ENCODE assay signal across 8 cellular contexts in genomic region chr11:85628771-85629341, GRCh38. TPM values are rescaled to one million over a fixed set of nuclear protein-coding genes. Genes with fewer than 3 reads are reported as not detected.
A peak's percentile ranks its signal among the peaks of the same experiment; 100 is the strongest.
DNase-seq lines count a peak whose midpoint lies in the region; ATAC-seq, FAIRE-seq and TF ChIP-seq lines count a peak whose summit lies in the region.

No MANE protein-coding gene starts in this region.

- peaks cover under 1% of the 10 kb centered on the region for H3K36me3 ChIP-seq in right atrium auricular region
- peaks cover 0 to 1% of the 10 kb centered on the region in 2 donors for H3K36me3 ChIP-seq in small intestine (ENCODE audit: control insufficient read depth in 2 of 2, insufficient read depth in 2 of 2, low read length in 2 of 2)

- peak overlapping the region; percentile 96 for H3K27ac Mint-ChIP-seq in activated naive CD4-positive, alpha-beta T cell treated with anti-CD3 and anti-CD28 coated beads for 36 hours

- H3K4me1 ChIP-seq in right atrium auricular region (peaks cover 0 to 24% of the 10 kb centered on the region in 2 donors), small intestine (ENCODE audit: control insufficient read depth in 2 of 2, insufficient read depth in 1 of 2, low read depth in 1 of 2, low read length in 1 of 2) (peaks cover 0 to 8% of the 10 kb centered on the region in 2 donors)

- no peak for DNase-seq in AG04449 (ENCODE audit: low read depth, low spot score)
- peak; percentile 50 for DNase-seq in activated naive CD4-positive, alpha-beta T cell treated with anti-CD3 and anti-CD28 coated beads for 36 hours
- no peak for DNase-seq in right atrium auricular region (ENCODE audit: low spot score)
- no peak for DNase-seq in small intestine
- DNase-seq in retina = no peak
- DNase-seq in HT-29 (ENCODE audit: low spot score) = no peak

- ATAC-seq in GM19351 (IDR thresholded peaks at IDR 0.05; ENCODE audit: unreplicated experiment) = peak; percentile 5
- ATAC-seq in HG03442 (IDR thresholded peaks at IDR 0.05; ENCODE audit: unreplicated experiment) = peak; percentile 4

- peaks cover 17% of the 10 kb centered on the region for H3K36me3 Mint-ChIP-seq in activated naive CD4-positive, alpha-beta T cell treated with anti-CD3 and anti-CD28 coated beads for 36 hours (ENCODE audit: low read depth)

- WGBS in small intestine, 3 donors = 1 to 2% (median 1%) methylated on average over 13 of the region's 13 CpGs

- no peak for TF ChIP-seq CTCF in AG04449 (IDR thresholded peaks at IDR 0.05; ENCODE audit: insufficient read depth, low read length, missing control alignments)
- TF ChIP-seq CTCF in right atrium auricular region (IDR thresholded peaks at IDR 0.05) = no peak

- intact Hi-C loops in activated naive CD4-positive, alpha-beta T cell treated with anti-CD3 and anti-CD28 coated beads for 36 hours (cut with micrococcal nuclease) = loop anchor here (1.0 to 10.0 kb wide), 15 partner anchors 18 to 1406 kb away; partner anchors contain the start of genes HIKESHI, PICALM, TMEM126A and TMEM135

- no peaks in the 10 kb centered on the region for H3K27me3 Mint-ChIP-seq in activated naive CD4-positive, alpha-beta T cell treated with anti-CD3 and anti-CD28 coated beads for 36 hours (ENCODE audit: low read depth)

- peak overlapping the region; percentile 99 for H3K4me3 Mint-ChIP-seq in activated naive CD4-positive, alpha-beta T cell treated with anti-CD3 and anti-CD28 coated beads for 36 hours

- FAIRE-seq in small intestine (lab: Jason Lieb, UNC) = no peak

- peaks cover 33% of the 10 kb centered on the region for H3K4me1 Mint-ChIP-seq in activated naive CD4-positive, alpha-beta T cell treated with anti-CD3 and anti-CD28 coated beads for 36 hours (ENCODE audit: low read depth)

- H3K27me3 ChIP-seq in right atrium auricular region = no peaks in the 10 kb centered on the region
- no peaks in the 10 kb centered on the region for H3K27me3 ChIP-seq in small intestine (ENCODE audit: control insufficient read depth in 2 of 2, insufficient read depth in 2 of 2, low read length in 2 of 2)

- no peaks in the 10 kb centered on the region for H3K9me3 Mint-ChIP-seq in activated naive CD4-positive, alpha-beta T cell treated with anti-CD3 and anti-CD28 coated beads for 36 hours

- H3K9me3 ChIP-seq in right atrium auricular region = no peaks in the 10 kb centered on the region
- no peaks in the 10 kb centered on the region for H3K9me3 ChIP-seq in small intestine (ENCODE audit: control insufficient read depth, low read depth)

- H3K4me3 ChIP-seq in AG04449 (ENCODE audit: low read depth, low read length) (peak overlapping the region; percentile 78), right atrium auricular region (peak overlapping the region; percentile 67 to 76), small intestine (ENCODE audit: low read depth in 1 of 2, low read length in 2 of 2) (peak overlapping the region; percentile 63 to 67)

- POLR2A ChIA-PET in AG04449 (lab: Yijun Ruan, JAX) = interaction anchor here (1.0 to 2.4 kb wide), 4 partner anchors 8 to 258 kb away, joined by 3 to 14 read pairs (median 4); partner anchors contain the start of genes CREBZF and TMEM126A

- H3K27ac ChIP-seq in right atrium auricular region = peak overlapping the region; percentile 87 to 93
- H3K27ac ChIP-seq in small intestine (ENCODE audit: low read depth in 1 of 2, low read length in 1 of 2) = peak overlapping the region; percentile 17 to 77

- CTCF ChIA-PET in AG04449 (lab: Yijun Ruan, JAX) = interaction anchor here (1.4 kb wide), 2 partner anchors 19 to 38 kb away, joined by 3 read pairs; partner anchors contain the start of gene TMEM126A
- CTCF ChIA-PET in activated naive CD4-positive, alpha-beta T cell treated with anti-CD3 and anti-CD28 coated beads for 36 hours (lab: Charles Lee) = interaction anchor here (0.9 kb wide), 1 partner anchor 11 kb away, joined by 4 read pairs; no protein-coding TSS in a partner anchor

RNA-seq across cellular contexts. Expression of gene TMEM126B, which starts 0.5 kb away (rescaled TPM):
- total RNA-seq in activated naive CD4-positive, alpha-beta T cell treated with anti-CD3 and anti-CD28 coated beads for 36 hours = 10 to 100 TPM; 72.6 to 79.0 TPM
- 10 to 100 TPM; 37.2 to 63.7 TPM for total RNA-seq in right atrium auricular region
- polyA plus RNA-seq in small intestine = 10 to 100 TPM; 64.3 to 89.2 (median 66.6) TPM
- 54.0 and 57.9 TPM in 2 replicates for total RNA-seq in HT-29 (2014; rRNA removed; shearing (Covaris generic))

RNA-seq across cellular contexts. Expression of gene DLG2, which starts 1.7 kb away (rescaled TPM):
- total RNA-seq in activated naive CD4-positive, alpha-beta T cell treated with anti-CD3 and anti-CD28 coated beads for 36 hours = 1 to 10 TPM; 3.3 to 4.6 TPM
- total RNA-seq in right atrium auricular region = 1 to 10 TPM; 6.6 to 6.7 TPM
- 1 to 10 TPM in 1 of 3 donors, under 1 TPM in 2; 0.22 to 1.5 (median 0.81) TPM for polyA plus RNA-seq in small intestine
- total RNA-seq in HT-29 (2014; rRNA removed; shearing (Covaris generic)) = 0.37 and 0.86 TPM in 2 replicates

RNA-seq across cellular contexts. Expression of gene TMEM126A, which starts 18.9 kb away (rescaled TPM):
- 10 to 100 TPM; 47.5 to 56.2 TPM for total RNA-seq in activated naive CD4-positive, alpha-beta T cell treated with anti-CD3 and anti-CD28 coated beads for 36 hours
- total RNA-seq in right atrium auricular region = 10 to 100 TPM; 33.8 to 70.6 TPM
- 10 to 100 TPM; 40.0 to 59.4 (median 52.3) TPM for polyA plus RNA-seq in small intestine
- total RNA-seq in HT-29 (2014; rRNA removed; shearing (Covaris generic)) = 13.0 and 24.1 TPM in 2 replicates

RNA-seq across cellular contexts. Expression of gene CREBZF, which starts 36.1 kb away (rescaled TPM):
- 10 to 100 TPM; 53.3 to 53.9 TPM for total RNA-seq in activated naive CD4-positive, alpha-beta T cell treated with anti-CD3 and anti-CD28 coated beads for 36 hours
- 10 to 100 TPM; 11.6 to 13.6 TPM for total RNA-seq in right atrium auricular region
- polyA plus RNA-seq in small intestine = 10 to 100 TPM; 13.0 to 18.6 (median 16.8) TPM
- total RNA-seq in HT-29 (2014; rRNA removed; shearing (Covaris generic)) = 108 and 124 TPM in 2 replicates

RNA-seq across cellular contexts. Expression of gene CCDC89, which starts 57.1 kb away (rescaled TPM):
- not detected for total RNA-seq in activated naive CD4-positive, alpha-beta T cell treated with anti-CD3 and anti-CD28 coated beads for 36 hours
- total RNA-seq in right atrium auricular region = 1 to 10 TPM in 1 of 2 donors, under 1 TPM in 1; 0.24 to 1.1 TPM
- under 1 TPM in 1 of 3 donors, not detected in 2; 0.55 TPM for polyA plus RNA-seq in small intestine
- 0.13 TPM in 1 of 2 replicates, not detected in the other for total RNA-seq in HT-29 (2014; rRNA removed; shearing (Covaris generic))
